8 cellular contexts compared by ENCODE assay signal in the genomic region with DNA sequence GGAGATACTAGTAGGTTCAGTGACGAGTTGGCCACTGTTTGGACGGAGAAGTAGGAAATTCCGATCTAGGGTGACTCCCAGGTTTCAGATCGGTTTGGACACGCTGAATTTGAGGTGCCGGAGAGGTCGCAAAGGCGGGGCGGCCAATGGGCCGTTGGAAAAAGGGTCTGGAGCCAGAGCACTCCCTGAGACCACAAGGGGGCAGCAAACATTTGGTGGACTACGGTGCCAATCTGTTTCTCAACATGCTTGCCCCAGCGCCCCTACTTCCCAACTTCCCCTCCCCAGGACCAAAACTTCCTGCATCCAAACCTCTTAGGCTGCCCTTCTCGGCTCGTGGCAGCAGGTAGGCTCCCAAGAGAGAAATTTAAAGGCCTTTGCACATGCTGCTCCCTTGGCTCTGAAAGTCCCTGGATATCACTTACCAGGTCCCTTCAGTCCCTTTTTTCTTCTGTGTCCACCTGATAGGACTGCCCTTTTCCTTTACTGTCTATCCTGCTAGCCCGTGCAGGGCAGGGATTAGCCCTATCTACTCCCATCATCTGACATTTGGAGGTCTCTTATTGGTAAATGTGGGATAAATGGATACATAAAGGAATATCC. TPM values are rescaled to one million over a fixed set of nuclear protein-coding genes. Genes with fewer than 3 reads are reported as not detected.
DNase-seq lines count a peak whose midpoint lies in the region; ATAC-seq and TF ChIP-seq lines count a peak whose summit lies in the region.

No MANE protein-coding gene starts in this region.

- H3K4me3 ChIP-seq in kidney epithelial cell (ENCODE audit: low read depth, low read length) = peak overlapping the region; percentile 92

- peak; percentile 58 for DNase-seq in CMK (ENCODE audit: low read depth)
- DNase-seq in HCEC 1CT = peak; percentile 72
- DNase-seq in NCI-H2196 treated with DMSO at 0.1 percent for 48 hours (lab: John Stamatoyannopoulos, UW; ENCODE audit: unreplicated experiment) = peak; percentile 47
- DNase-seq in activated CD4-positive, CD25-positive, alpha-beta regulatory T cell (lab: John Stamatoyannopoulos, UW) = peak; percentile 33 to 46 (median 36)
- DNase-seq in cerebellum (ENCODE audit: low spot score) = peak; percentile 86
- DNase-seq in kidney epithelial cell (ENCODE audit: low read depth) = no peak
- DNase-seq in stimulated activated CD4-positive, alpha-beta T cell treated with anti-CD3 and anti-CD28 coated beads, Interleukin-12 subunit alpha, Interleukin-12 subunit beta, amount 100 ng/mL, for 4 hours = peak; percentile 57

- H3K27me3 ChIP-seq in kidney epithelial cell (ENCODE audit: control insufficient read depth, insufficient read depth, low read length) = no peaks in the 10 kb centered on the region

- no peak for ATAC-seq in HG03108 (IDR thresholded peaks at IDR 0.05; ENCODE audit: unreplicated experiment)

- H3K36me3 ChIP-seq in kidney epithelial cell (ENCODE audit: control insufficient read depth, insufficient read depth, low read length) = no peaks in the 10 kb centered on the region

- TF ChIP-seq CTCF in kidney epithelial cell (IDR thresholded peaks at IDR 0.05; ENCODE audit: insufficient read depth, low read length, poor library complexity, severe bottlenecking) = peak; percentile 82

RNA-seq across cellular contexts. Expression of a gene that starts 1.0 kb away (rescaled TPM):
- total RNA-seq in cerebellum (5.7 TPM), kidney epithelial cell (31.5 and 34.0 TPM in 2 replicates)

RNA-seq across cellular contexts. Expression of a gene that starts 7.4 kb away (rescaled TPM):
- total RNA-seq in cerebellum (57.4 TPM), kidney epithelial cell (92.7 and 128 TPM in 2 replicates)

RNA-seq across cellular contexts. Expression of a gene that starts 16.0 kb away (rescaled TPM):
- 0.45 TPM for total RNA-seq in cerebellum
- 0.48 and 1.0 TPM in 2 replicates for total RNA-seq in kidney epithelial cell

RNA-seq across cellular contexts. Expression of a gene that starts 23.4 kb away (rescaled TPM):
- 18.6 TPM for total RNA-seq in cerebellum
- 0.27 and 1.1 TPM in 2 replicates for total RNA-seq in kidney epithelial cell

RNA-seq across cellular contexts. Expression of a gene that starts 24.7 kb away (rescaled TPM):
- 24.3 TPM for total RNA-seq in cerebellum
- total RNA-seq in kidney epithelial cell = 121 and 129 TPM in 2 replicates
